Comparison of ENCODE assay signal across 12 cellular contexts in the genomic region with DNA sequence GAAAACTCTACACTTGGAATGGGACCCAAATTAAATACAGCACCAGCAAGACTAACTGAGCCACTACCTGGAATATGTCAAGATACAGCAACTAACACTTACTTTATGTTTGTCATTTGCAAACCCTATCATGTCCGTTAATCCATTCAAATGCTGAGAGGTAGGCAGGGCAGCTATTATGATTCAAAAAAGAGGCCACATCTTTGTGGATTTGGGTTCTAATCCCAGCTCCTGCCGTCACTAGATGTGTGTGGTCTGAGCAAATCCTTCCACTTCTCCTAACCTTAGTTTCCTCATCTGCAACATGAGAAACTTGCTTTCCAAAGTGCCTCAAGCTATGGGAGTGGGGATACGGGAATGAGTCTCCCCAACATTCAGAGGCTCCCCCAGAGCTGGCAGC. TPM values are rescaled to one million over a fixed set of nuclear protein-coding genes. Genes with fewer than 3 reads are reported as not detected.
A peak's percentile ranks its signal among the peaks of the same experiment; 100 is the strongest.
DNase-seq lines count a peak whose midpoint lies in the region; ATAC-seq and TF ChIP-seq lines count a peak whose summit lies in the region.
"Had no signal": no experiment of that assay in that cellular context is flagged by ENCODE, and none has a peak within 500 bp of the region (broad histone marks: within the 10 kb centered on the region; RNA-seq: fewer than 3 reads in every experiment).

No MANE protein-coding gene starts in this region.

- intact Hi-C loops in right cardiac atrium (cut with DNase I) (no loop called here), left ventricle myocardium superior (cut with micrococcal nuclease) (no loop called here), vagina (cut with DNase I) (no loop called here)
- intact Hi-C loops in naive thymus-derived CD4-positive, alpha-beta T cell (cut with micrococcal nuclease): loop anchor here in 1 of 2 donors (1.0 kb wide), 1 partner anchor 16 kb away; no protein-coding TSS in a partner anchor

- H3K4me1 Mint-ChIP-seq in activated naive CD8-positive, alpha-beta T cell (ENCODE audit: low read depth): peaks cover 100% of the 10 kb centered on the region
- peaks cover 94 to 100% (median 100%) of the 10 kb centered on the region in 7 donors for H3K4me1 Mint-ChIP-seq in naive thymus-derived CD4-positive, alpha-beta T cell

- H3K27me3 Mint-ChIP-seq in activated naive CD8-positive, alpha-beta T cell: no peaks in the 10 kb centered on the region
- no peaks in the 10 kb centered on the region for H3K27me3 Mint-ChIP-seq in naive thymus-derived CD4-positive, alpha-beta T cell

- peaks cover 1% of the 10 kb centered on the region for H3K36me3 Mint-ChIP-seq in activated naive CD8-positive, alpha-beta T cell
- peaks cover 0 to 21% (median 2%) of the 10 kb centered on the region in 5 donors for H3K36me3 Mint-ChIP-seq in naive thymus-derived CD4-positive, alpha-beta T cell

- H3K36me3 ChIP-seq in naive thymus-derived CD4-positive, alpha-beta T cell (ENCODE audit: control insufficient read depth in 2 of 3, insufficient read depth in 3 of 3, low read length in 3 of 3): no peaks in the 10 kb centered on the region
- no peaks in the 10 kb centered on the region for H3K36me3 ChIP-seq in vagina

- H3K27me3 ChIP-seq in right cardiac atrium (ENCODE audit: control insufficient read depth, insufficient read depth): no peaks in the 10 kb centered on the region
- no peaks in the 10 kb centered on the region for H3K27me3 ChIP-seq in naive thymus-derived CD4-positive, alpha-beta T cell (ENCODE audit: control insufficient read depth in 2 of 2, insufficient read depth in 2 of 2, low read length in 2 of 2)
- no peaks in the 10 kb centered on the region for H3K27me3 ChIP-seq in vagina

- H3K27ac ChIP-seq in right cardiac atrium (ENCODE audit: low read length) (peak overlapping the region; percentile 56), vagina (peak overlapping the region; percentile 42)
- peak overlapping the region; percentile 73 for H3K27ac ChIP-seq in naive thymus-derived CD4-positive, alpha-beta T cell (ENCODE audit: low read depth, low read length)
- H3K27ac ChIP-seq: VCaP had no signal

- no peak for TF ChIP-seq CTCF in vagina (IDR thresholded peaks at IDR 0.05)

- H3K4me3 ChIP-seq in right cardiac atrium (ENCODE audit: low read length) (no peak overlapping the region), vagina (no peak overlapping the region)
- H3K4me3 ChIP-seq in naive thymus-derived CD4-positive, alpha-beta T cell (ENCODE audit: low read length): peak overlapping the region; percentile 43

- no peak for TF ChIP-seq POLR2A in vagina (IDR thresholded peaks at IDR 0.05)

- 73% methylated on average over 3 of the region's 3 CpGs for WGBS in right cardiac atrium

- POLR2A ChIA-PET in naive thymus-derived CD4-positive, alpha-beta T cell (lab: Charles Lee): interaction anchor here (0.7 to 4.3 kb wide), 11 partner anchors 7 to 244 kb away, joined by 3 to 46 read pairs (median 6); a partner anchor contains a TSS

- H3K9me3 ChIP-seq in right cardiac atrium (ENCODE audit: control insufficient read depth, low read length) (no peaks in the 10 kb centered on the region), vagina (no peaks in the 10 kb centered on the region)
- H3K9me3 ChIP-seq in naive thymus-derived CD4-positive, alpha-beta T cell (ENCODE audit: control insufficient read depth in 2 of 3, low read length in 3 of 3): no peaks in the 10 kb centered on the region

- no peaks in the 10 kb centered on the region for H3K9me3 Mint-ChIP-seq in activated naive CD8-positive, alpha-beta T cell (ENCODE audit: low read depth)
- H3K9me3 Mint-ChIP-seq in naive thymus-derived CD4-positive, alpha-beta T cell: no peaks in the 10 kb centered on the region

- no peak for ATAC-seq in right cardiac atrium
- ATAC-seq in left ventricle myocardium superior: no peak
- no peak for ATAC-seq in naive thymus-derived CD4-positive, alpha-beta T cell
- no peak for ATAC-seq in HG03097 (IDR thresholded peaks at IDR 0.05; ENCODE audit: low FRiP score, unreplicated experiment)
- ATAC-seq in GM21717 (IDR thresholded peaks at IDR 0.05; ENCODE audit: unreplicated experiment): no peak

- H3K27ac Mint-ChIP-seq in activated naive CD8-positive, alpha-beta T cell: peak overlapping the region; percentile 99
- H3K27ac Mint-ChIP-seq in naive thymus-derived CD4-positive, alpha-beta T cell: peak overlapping the region; percentile 83 to 99 (median 95)

- peak overlapping the region; percentile 86 for H3K4me3 Mint-ChIP-seq in activated naive CD8-positive, alpha-beta T cell
- H3K4me3 Mint-ChIP-seq in naive thymus-derived CD4-positive, alpha-beta T cell: peak overlapping the region; percentile 73 to 95 (median 88)

- CTCF ChIA-PET in naive thymus-derived CD4-positive, alpha-beta T cell (lab: Charles Lee): interaction anchor here (1.5 to 1.7 kb wide), 3 partner anchors 39 to 546 kb away, joined by 3 to 5 read pairs (median 5); no protein-coding TSS in a partner anchor

- DNase-seq in right cardiac atrium: no peak
- DNase-seq in left ventricle myocardium superior: no peak
- no peak for DNase-seq in naive thymus-derived CD4-positive, alpha-beta T cell
- DNase-seq in vagina (ENCODE audit: extremely low spot score in 2 of 2): no peak
- no peak for DNase-seq in stimulated activated CD4-positive, alpha-beta T cell treated with anti-CD3 and anti-CD28 coated beads, Interleukin-2, amount 100 ng/mL, for 24 hours
- DNase-seq: foreskin fibroblast; NCI-H1048; NK-92 treated with Interleukin-12 subunit alpha and Interleukin-12 subunit beta, amount 100 ng/mL, for 24 hours had no signal

- H3K4me1 ChIP-seq in right cardiac atrium (ENCODE audit: control insufficient read depth, insufficient read depth, low read length) (peaks cover 24% of the 10 kb centered on the region), vagina (peaks cover 54% of the 10 kb centered on the region)
- peaks cover 92 to 96% of the 10 kb centered on the region in 2 donors for H3K4me1 ChIP-seq in naive thymus-derived CD4-positive, alpha-beta T cell (ENCODE audit: control insufficient read depth in 2 of 2, insufficient read depth in 2 of 2, low read length in 2 of 2)

RNA-seq across cellular contexts. Expression of a gene that starts 24.2 kb away (rescaled TPM):
- total RNA-seq in right cardiac atrium (10 to 100 TPM; 14.9 to 22.3 (median 17.2) TPM), left ventricle myocardium superior (18.9 TPM), vagina (29.5 TPM)
- polyA plus RNA-seq in right cardiac atrium: 12.4 TPM
- 100 to 1,000 TPM in 1 of 5 experiments, 10 to 100 TPM in 4; 80.8 to 108 (median 89.3) TPM for total RNA-seq in naive thymus-derived CD4-positive, alpha-beta T cell
- 10 to 100 TPM; 52.1 to 53.8 TPM for polyA plus RNA-seq in naive thymus-derived CD4-positive, alpha-beta T cell
